Comparison of ENCODE assay signal across 14 cellular contexts in genomic region chr22:17398159-17398558, GRCh38. TPM values are rescaled to one million over a fixed set of nuclear protein-coding genes. Genes with fewer than 3 reads are reported as not detected.
"Had no signal": no experiment of that assay in that cellular context is flagged by ENCODE, and none has a peak within 500 bp of the region (broad histone marks: within the 10 kb centered on the region; RNA-seq: fewer than 3 reads in every experiment).

No MANE protein-coding gene starts in this region.

- H3K4me1 ChIP-seq: esophagus muscularis mucosa had no signal

- H3K9ac ChIP-seq: SK-N-SH had no signal

- H3K36me3 Mint-ChIP-seq: naive thymus-derived CD4-positive, alpha-beta T cell; T-cell had no signal

- FAIRE-seq: endometrium had no signal

- H3K4me3 Mint-ChIP-seq: activated T-helper 17 cell treated with anti-CD3 and anti-CD28 coated beads, Interleukin-2, amount 50 U/mL, for 72 hours; naive thymus-derived CD4-positive, alpha-beta T cell; T-cell had no signal

- H3K4me2 ChIP-seq: SK-N-SH had no signal

- H3K27ac Mint-ChIP-seq: activated T-helper 17 cell treated with anti-CD3 and anti-CD28 coated beads, Interleukin-2, amount 50 U/mL, for 72 hours; naive thymus-derived CD4-positive, alpha-beta T cell; T-cell had no signal

- H3K9me2 ChIP-seq: SK-N-SH had no signal

- H3K27me3 ChIP-seq: esophagus muscularis mucosa, upper lobe of right lung had no signal

- H3K9me3 ChIP-seq: esophagus muscularis mucosa, mucosa of descending colon, SK-N-SH, upper lobe of right lung had no signal

- H3K9me3 Mint-ChIP-seq: activated T-helper 17 cell treated with anti-CD3 and anti-CD28 coated beads, Interleukin-2, amount 50 U/mL, for 72 hours; T-cell had no signal

- H3K27ac ChIP-seq: esophagus muscularis mucosa, upper lobe of right lung had no signal

- H3K4me3 ChIP-seq: esophagus muscularis mucosa, mucosa of descending colon, upper lobe of right lung had no signal

- H3K36me3 ChIP-seq: esophagus muscularis mucosa, upper lobe of right lung had no signal

- DNase-seq: activated CD4-positive, CD25-positive, alpha-beta regulatory T cell treated with anti-CD3 and anti-CD28 coated beads, Interleukin-2, amount 50 U/mL, for 72 hours; activated naive CD4-positive, alpha-beta T cell treated with Interleukin-2 at 50 U/mL for 16 hours; glutamatergic neuron; mucosa of descending colon; naive thymus-derived CD4-positive, alpha-beta T cell; SK-N-SH; stimulated activated CD4-positive, alpha-beta T cell treated with anti-CD3 and anti-CD28 coated beads, Interleukin-4, amount 100 ng/mL, for 24 hours; stimulated activated naive CD4-positive, alpha-beta T cell; T-cell; T-helper 9 cell; upper lobe of right lung had no signal

- ATAC-seq: activated T-helper 17 cell treated with anti-CD3 and anti-CD28 coated beads, Interleukin-2, amount 50 U/mL, for 72 hours; mucosa of descending colon; naive thymus-derived CD4-positive, alpha-beta T cell; T-cell; upper lobe of right lung had no signal

- H3K4me1 Mint-ChIP-seq: activated T-helper 17 cell treated with anti-CD3 and anti-CD28 coated beads, Interleukin-2, amount 50 U/mL, for 72 hours; naive thymus-derived CD4-positive, alpha-beta T cell; T-cell had no signal

RNA-seq across cellular contexts. Expression of gene CECR2, which starts 28.9 kb away (rescaled TPM):
- polyA plus RNA-seq: naive thymus-derived CD4-positive, alpha-beta T cell; SK-N-SH had no signal
